1 cellular context compared by ENCODE assay signal in genomic region chr6:111342913-111343312, GRCh38.
TF ChIP-seq lines count a peak whose summit lies in the region.

No MANE protein-coding gene starts in this region.

TF ChIP-seq in K562, 482 proteins besides CTCF, POLR2A, EP300 and RAD21:
- TF ChIP-seq MGA (IDR thresholded peaks at IDR 0.05) (no peak), CHD4 (IDR thresholded peaks at IDR 0.05; ENCODE audit: insufficient read depth, insufficient replicate concordance, low read depth, low read length, poor library complexity, severe bottlenecking) (no peak), C11orf30 (IDR thresholded peaks at IDR 0.05; ENCODE audit: low read depth) (peak; percentile 34; the same call in 1 of the 2 replicates)
